ENCODE assay signal across 8 cellular contexts in the genomic region with DNA sequence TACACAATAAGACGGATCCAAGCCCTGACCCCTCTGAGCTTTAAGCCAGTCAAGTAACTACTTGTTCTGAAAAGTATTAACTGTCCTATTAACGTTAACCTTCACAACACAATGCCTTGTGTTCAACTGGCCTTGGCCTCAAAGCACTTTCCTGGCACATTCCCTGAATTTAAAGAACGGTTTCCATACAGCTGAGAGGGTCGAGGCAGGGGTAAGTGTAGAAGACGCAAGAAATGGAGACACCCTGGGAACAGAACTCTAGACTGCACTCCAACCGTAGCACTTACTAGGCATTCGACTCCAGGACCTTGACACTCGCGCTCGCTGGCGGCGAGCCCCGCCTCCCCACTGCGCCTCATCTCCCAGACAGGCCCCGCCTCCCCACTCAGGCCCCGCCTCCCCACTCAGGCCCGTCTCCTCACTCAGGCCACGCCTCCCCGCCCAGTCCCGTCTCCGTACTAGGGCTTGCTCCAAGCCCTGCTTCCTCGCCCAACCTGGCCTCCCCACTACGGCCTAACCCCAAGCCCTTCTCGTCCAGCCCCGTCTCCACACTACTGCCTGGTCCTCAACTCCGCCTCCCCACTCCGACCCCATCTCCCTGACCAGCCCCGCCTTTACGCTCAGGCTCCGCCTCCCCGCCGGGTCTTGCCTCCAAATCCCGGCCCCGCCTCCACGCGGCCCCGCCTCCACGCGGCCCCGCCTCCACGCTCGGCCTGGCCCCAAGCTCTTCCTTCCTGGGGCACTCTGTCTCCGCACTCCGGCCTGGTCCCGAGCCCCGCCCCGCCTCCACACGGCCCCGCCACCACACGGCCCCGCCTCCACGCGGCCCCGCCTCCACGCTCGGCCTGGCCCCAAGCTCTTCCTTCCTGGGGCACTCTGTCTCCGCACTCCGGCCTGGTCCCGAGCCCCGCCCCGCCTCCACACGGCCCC. TPM values are rescaled to one million over a fixed set of nuclear protein-coding genes. Genes with fewer than 3 reads are reported as not detected.
A peak's percentile ranks its signal among the peaks of the same experiment; 100 is the strongest.
DNase-seq lines count a peak whose midpoint lies in the region; ATAC-seq and TF ChIP-seq lines count a peak whose summit lies in the region.

No MANE protein-coding gene starts in this region.

- H3K27me3 ChIP-seq in OCI-LY1 (ENCODE audit: insufficient read depth, low read length) = no peaks in the 10 kb centered on the region

- peak overlapping the region; percentile 85 for H3K4me2 ChIP-seq in OCI-LY1 (ENCODE audit: low read length)

- no peaks in the 10 kb centered on the region for H3F3A ChIP-seq in OCI-LY1 (ENCODE audit: insufficient read depth, low read length)

- H3K36me3 ChIP-seq in OCI-LY1 (ENCODE audit: insufficient read depth, low read length) (no peaks in the 10 kb centered on the region; the same call in 1 of the 2 replicates), mucosa of descending colon (ENCODE audit: low read depth) (no peaks in the 10 kb centered on the region)

- H3K9me2 ChIP-seq in OCI-LY1 (ENCODE audit: low read depth, low read length) = no peaks in the 10 kb centered on the region

- no peaks in the 10 kb centered on the region for H3K27me3 Mint-ChIP-seq in Calu3 (ENCODE audit: unreplicated experiment)

- H3K36me3 Mint-ChIP-seq in Calu3 (ENCODE audit: insufficient read depth, unreplicated experiment) = peaks cover 34% of the 10 kb centered on the region

- ATAC-seq in GM21515 (IDR thresholded peaks at IDR 0.05; ENCODE audit: unreplicated experiment) (peak; percentile 61), mucosa of descending colon (peak; percentile 75)

- intact Hi-C loops in Calu3 (cut with micrococcal nuclease; ENCODE audit: unreplicated experiment) = loop anchor here (10.0 kb wide), 1 partner anchor 61 kb away; no protein-coding TSS in a partner anchor
- intact Hi-C loops in mucosa of descending colon (cut with DNase I, micrococcal nuclease) = loop anchor here in 1 of 2 donors (10.0 kb wide), 1 partner anchor 201 kb away; a partner anchor contains a TSS

- H3K27ac Mint-ChIP-seq in Calu3 (ENCODE audit: unreplicated experiment) = peak overlapping the region; percentile 76

- BruUV-seq in Calu3 (replicated peaks; lab: Mats Ljungman, UMichigan) = no TSS peak

- DNase-seq in Calu3 = peak; percentile 99
- peak; percentile 84 for DNase-seq in HuH-7 (ENCODE audit: low spot score)
- peak; percentile 98 for DNase-seq in activated T-cell treated with anti-CD3 and anti-CD28 coated beads for 1 hour (ENCODE audit: low read depth)
- DNase-seq in epidermal melanocyte (ENCODE audit: insufficient read length, low spot score) = peak; percentile 81
- DNase-seq in mucosa of descending colon = peak; percentile 99 to 100 (median 99)
- DNase-seq in stimulated activated CD8-positive, alpha-beta memory T cell treated with anti-CD3 and anti-CD28 coated beads, Interleukin-2, amount 100 ng/mL, for 48 hours (ENCODE audit: low read depth in 2 of 2) = peak; percentile 94 to 97

- H2AFZ ChIP-seq in OCI-LY1 (ENCODE audit: low read length) = 0 out of 2 replicates have a peak overlapping the region, but pooled peaks have one; percentile 68

- peaks cover 19% of the 10 kb centered on the region for H3K4me1 ChIP-seq in OCI-LY1 (ENCODE audit: insufficient read depth, low read length, severe bottlenecking)
- H3K4me1 ChIP-seq in mucosa of descending colon (ENCODE audit: low read depth) = peaks cover 38% of the 10 kb centered on the region

- peak overlapping the region; percentile 78 for H3K4me3 Mint-ChIP-seq in Calu3 (ENCODE audit: low read depth, unreplicated experiment)

- TF ChIP-seq CTCF in Calu3 (IDR thresholded peaks at IDR 0.05; ENCODE audit: unreplicated experiment) = no peak
- TF ChIP-seq CTCF in OCI-LY1 (IDR thresholded peaks at IDR 0.05; ENCODE audit: low read length) = no peak
- TF ChIP-seq CTCF in mucosa of descending colon (IDR thresholded peaks at IDR 0.05) = no peak

- peaks cover 31% of the 10 kb centered on the region for H3K4me1 Mint-ChIP-seq in Calu3 (ENCODE audit: low read depth, unreplicated experiment)

- H3K4me3 ChIP-seq in OCI-LY1 (ENCODE audit: low read depth, low read length, poor library complexity, severe bottlenecking) = peak overlapping the region; percentile 77
- H3K4me3 ChIP-seq in mucosa of descending colon = peak overlapping the region; percentile 18

- H4K20me1 ChIP-seq in OCI-LY1 (ENCODE audit: insufficient read depth, low read length) = no peaks in the 10 kb centered on the region

- H3K9me3 Mint-ChIP-seq in Calu3 (ENCODE audit: low read depth, unreplicated experiment) = no peaks in the 10 kb centered on the region

- no peaks in the 10 kb centered on the region for H3K9me3 ChIP-seq in OCI-LY1 (ENCODE audit: low read length)
- no peaks in the 10 kb centered on the region for H3K9me3 ChIP-seq in mucosa of descending colon

- H3K27ac ChIP-seq in OCI-LY1 (ENCODE audit: low read depth, low read length, poor library complexity, severe bottlenecking) = peak overlapping the region; percentile 81

- peak overlapping the region; percentile 60 for H3K9ac ChIP-seq in OCI-LY1 (ENCODE audit: low read length)

- peaks cover 14% of the 10 kb centered on the region for H3K79me2 ChIP-seq in OCI-LY1 (ENCODE audit: insufficient read depth, low read length)

- CTCF ChIA-PET in Calu3 (lab: Charles Lee) = interaction anchor here (0.7 to 1.5 kb wide), 5 partner anchors 21 to 166 kb away, joined by 3 to 5 read pairs (median 4); no protein-coding TSS in a partner anchor

RNA-seq across cellular contexts. Expression of a gene that starts 0.9 kb away (rescaled TPM):
- 35.0 and 37.0 TPM in 2 replicates for total RNA-seq in Calu3 (2022)
- total RNA-seq in mucosa of descending colon = 10 to 100 TPM; 39.2 to 72.2 (median 55.7) TPM

Comparison
In these comparisons a context has a peak if more than half of its experiments do, and no peak if none do; other contexts are left out.
1. Peak in every context shown above with its lines: DNase-seq, ATAC-seq, H3K4me3 ChIP-seq and H3K27ac ChIP-seq.